ENCODE assay signal across 17 cellular contexts in the genomic region with DNA sequence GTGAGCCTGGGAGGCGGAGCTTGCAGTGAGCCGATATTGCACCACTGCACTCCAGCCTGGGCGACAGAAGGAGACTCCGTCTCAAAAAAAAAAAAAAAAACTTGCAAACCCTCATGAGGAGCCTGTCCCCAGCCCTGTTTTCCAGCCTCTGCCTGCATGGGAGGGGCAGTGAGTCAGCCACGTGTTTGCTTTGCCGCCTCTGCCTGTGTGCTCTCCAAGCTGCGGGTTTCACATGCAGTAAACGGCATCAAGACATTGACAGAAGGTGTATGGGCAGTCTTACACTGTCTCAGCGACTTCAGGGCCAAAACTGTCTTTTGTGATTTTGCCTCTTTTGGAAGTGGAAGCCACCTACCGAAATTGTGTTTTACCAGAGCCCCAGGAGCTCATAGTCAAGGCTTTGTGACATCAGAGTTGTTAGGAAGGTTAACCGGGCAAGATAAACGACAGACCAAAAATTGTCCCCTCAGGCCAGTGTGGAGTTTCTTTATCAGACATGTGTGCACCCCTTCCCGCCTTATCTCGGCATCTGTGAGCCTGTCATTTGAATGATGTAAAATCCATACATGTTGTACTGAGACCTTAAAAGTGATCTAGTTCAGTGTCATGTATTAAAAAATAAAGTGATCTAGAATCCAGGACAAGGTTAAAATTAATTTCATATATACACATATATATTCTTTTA.
"Had no signal": no experiment of that assay in that cellular context is flagged by ENCODE, and none has a peak within 500 bp of the region (broad histone marks: within the 10 kb centered on the region; RNA-seq: fewer than 3 reads in every experiment).

No MANE protein-coding gene starts in this region.

- H3K4me3 ChIP-seq: colonic mucosa, gastrocnemius medialis, heart right ventricle, tibial nerve had no signal

- ATAC-seq: activated CD4-positive, alpha-beta T cell treated with anti-CD3 and anti-CD28 coated beads for 36 hours; activated CD8-positive, alpha-beta T cell treated with anti-CD3 and anti-CD28 coated beads, Interleukin-2, amount 10 ng/mL, durations not matched to agents 7 days and 5 days; activated T-helper 17 cell treated with anti-CD3 and anti-CD28 coated beads, Interleukin-2, amount 50 U/mL, for 72 hours; gastrocnemius medialis; heart right ventricle; stimulated activated memory B cell treated with anti-CD40 and anti-IgM and Interleukin-4, amounts not matched to agents 10 μg/mL and 1 μg/mL and 100 μg/mL, for 72 hours had no signal

- H3K4me3 Mint-ChIP-seq: activated CD4-positive, alpha-beta T cell treated with anti-CD3 and anti-CD28 coated beads for 36 hours; activated CD8-positive, alpha-beta T cell treated with anti-CD3 and anti-CD28 coated beads, Interleukin-2, amount 10 ng/mL, durations not matched to agents 7 days and 5 days; activated naive CD4-positive, alpha-beta T cell treated with anti-CD3 and anti-CD28 coated beads for 36 hours; activated T-helper 17 cell treated with anti-CD3 and anti-CD28 coated beads, Interleukin-2, amount 50 U/mL, for 72 hours; naive B cell; stimulated activated memory B cell treated with anti-CD40 and anti-IgM and Interleukin-4, amounts not matched to agents 10 μg/mL and 1 μg/mL and 100 μg/mL, for 72 hours had no signal

- H3K9me3 ChIP-seq: colonic mucosa, gastrocnemius medialis, heart right ventricle, neutrophil, tibial nerve had no signal

- H3K36me3 ChIP-seq: colonic mucosa had no signal

- H3K27ac ChIP-seq: colonic mucosa, gastrocnemius medialis, heart right ventricle, neutrophil, tibial nerve had no signal

- DNase-seq: activated CD4-positive, alpha-beta T cell treated with anti-CD3 and anti-CD28 coated beads for 36 hours; activated CD8-positive, alpha-beta T cell treated with anti-CD3 and anti-CD28 coated beads, Interleukin-2, amount 10 ng/mL, durations not matched to agents 7 days and 5 days; activated naive CD4-positive, alpha-beta T cell treated with anti-CD3 and anti-CD28 coated beads for 36 hours; caudate nucleus; colonic mucosa; effector CD4-positive, alpha-beta T cell; gastrocnemius medialis; heart right ventricle; midbrain; naive B cell; posterior cingulate gyrus; T-helper 9 cell had no signal

- H3K27ac Mint-ChIP-seq: activated CD4-positive, alpha-beta T cell treated with anti-CD3 and anti-CD28 coated beads for 36 hours; activated CD8-positive, alpha-beta T cell treated with anti-CD3 and anti-CD28 coated beads, Interleukin-2, amount 10 ng/mL, durations not matched to agents 7 days and 5 days; activated naive CD4-positive, alpha-beta T cell treated with anti-CD3 and anti-CD28 coated beads for 36 hours; activated T-helper 17 cell treated with anti-CD3 and anti-CD28 coated beads, Interleukin-2, amount 50 U/mL, for 72 hours; stimulated activated memory B cell treated with anti-CD40 and anti-IgM and Interleukin-4, amounts not matched to agents 10 μg/mL and 1 μg/mL and 100 μg/mL, for 72 hours had no signal

- FAIRE-seq: endothelial cell of umbilical vein had no signal

- H3K4me1 Mint-ChIP-seq: activated CD4-positive, alpha-beta T cell treated with anti-CD3 and anti-CD28 coated beads for 36 hours; activated T-helper 17 cell treated with anti-CD3 and anti-CD28 coated beads, Interleukin-2, amount 50 U/mL, for 72 hours; stimulated activated memory B cell treated with anti-CD40 and anti-IgM and Interleukin-4, amounts not matched to agents 10 μg/mL and 1 μg/mL and 100 μg/mL, for 72 hours had no signal

- H3K27me3 Mint-ChIP-seq: activated CD4-positive, alpha-beta T cell treated with anti-CD3 and anti-CD28 coated beads for 36 hours; activated T-helper 17 cell treated with anti-CD3 and anti-CD28 coated beads, Interleukin-2, amount 50 U/mL, for 72 hours; naive B cell; stimulated activated memory B cell treated with anti-CD40 and anti-IgM and Interleukin-4, amounts not matched to agents 10 μg/mL and 1 μg/mL and 100 μg/mL, for 72 hours had no signal

- H3K9me3 Mint-ChIP-seq: activated naive CD4-positive, alpha-beta T cell treated with anti-CD3 and anti-CD28 coated beads for 36 hours; activated T-helper 17 cell treated with anti-CD3 and anti-CD28 coated beads, Interleukin-2, amount 50 U/mL, for 72 hours; naive B cell; stimulated activated memory B cell treated with anti-CD40 and anti-IgM and Interleukin-4, amounts not matched to agents 10 μg/mL and 1 μg/mL and 100 μg/mL, for 72 hours had no signal

- H3K27me3 ChIP-seq: colonic mucosa, gastrocnemius medialis, heart right ventricle, neutrophil, tibial nerve had no signal

- H3K4me1 ChIP-seq: colonic mucosa, gastrocnemius medialis, heart right ventricle, tibial nerve had no signal
